ENCODE assay signal across 1 cellular context in the genomic region with DNA sequence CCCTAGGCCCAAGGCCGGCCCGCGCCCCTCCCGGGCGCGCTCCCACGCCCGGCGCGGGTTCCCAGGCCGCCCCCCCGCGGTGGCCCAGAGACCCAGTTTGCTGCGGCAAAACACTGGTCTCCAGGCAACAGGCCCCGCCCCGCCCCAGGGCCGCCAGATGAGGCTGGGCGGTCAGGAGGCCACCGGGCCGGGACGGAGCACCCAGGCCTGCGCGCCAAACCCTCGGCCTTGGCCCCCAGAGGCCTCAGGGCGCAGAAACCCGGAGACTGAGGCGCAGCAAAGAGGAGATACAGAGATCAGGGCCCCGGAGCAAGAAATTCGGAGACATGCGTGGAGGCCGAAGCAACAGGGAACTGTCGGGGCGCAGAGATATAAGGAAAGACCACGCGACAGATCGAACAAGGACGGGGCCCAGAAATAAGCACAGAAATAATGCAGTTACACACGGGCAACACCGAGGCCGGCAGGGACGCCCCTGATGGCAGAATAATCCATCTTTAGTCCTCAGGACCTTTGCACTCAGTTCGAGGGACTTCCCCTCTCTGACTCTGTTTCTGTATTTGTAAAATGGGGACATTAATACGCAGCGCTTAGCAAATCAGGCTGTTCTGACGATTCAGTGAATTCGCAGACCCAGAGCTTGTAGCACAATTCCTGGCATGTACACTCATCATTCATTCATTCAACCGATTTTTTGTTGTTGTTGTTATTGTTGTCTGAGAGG.
A peak's percentile ranks its signal among the peaks of the same experiment; 100 is the strongest.
TF ChIP-seq lines count a peak whose summit lies in the region.

No MANE protein-coding gene starts in this region.

TF ChIP-seq in GM12878, 131 proteins besides CTCF, POLR2A, EP300 and RAD21 (continues in another document):
- TF ChIP-seq, protein P1, sequence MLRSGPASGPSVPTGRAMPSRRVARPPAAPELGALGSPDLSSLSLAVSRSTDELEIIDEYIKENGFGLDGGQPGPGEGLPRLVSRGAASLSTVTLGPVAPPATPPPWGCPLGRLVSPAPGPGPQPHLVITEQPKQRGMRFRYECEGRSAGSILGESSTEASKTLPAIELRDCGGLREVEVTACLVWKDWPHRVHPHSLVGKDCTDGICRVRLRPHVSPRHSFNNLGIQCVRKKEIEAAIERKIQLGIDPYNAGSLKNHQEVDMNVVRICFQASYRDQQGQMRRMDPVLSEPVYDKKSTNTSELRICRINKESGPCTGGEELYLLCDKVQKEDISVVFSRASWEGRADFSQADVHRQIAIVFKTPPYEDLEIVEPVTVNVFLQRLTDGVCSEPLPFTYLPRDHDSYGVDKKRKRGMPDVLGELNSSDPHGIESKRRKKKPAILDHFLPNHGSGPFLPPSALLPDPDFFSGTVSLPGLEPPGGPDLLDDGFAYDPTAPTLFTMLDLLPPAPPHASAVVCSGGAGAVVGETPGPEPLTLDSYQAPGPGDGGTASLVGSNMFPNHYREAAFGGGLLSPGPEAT (IDR thresholded peaks at IDR 0.05; ENCODE audit: low read depth) = no peak
- no peak for TF ChIP-seq STAT3 (IDR thresholded peaks at IDR 0.05; ENCODE audit: low read depth, low read length)
- no peak for TF ChIP-seq FOS (IDR thresholded peaks at IDR 0.05; ENCODE audit: borderline replicate concordance, extremely low read depth, insufficient read length)
- TF ChIP-seq, protein P2, sequence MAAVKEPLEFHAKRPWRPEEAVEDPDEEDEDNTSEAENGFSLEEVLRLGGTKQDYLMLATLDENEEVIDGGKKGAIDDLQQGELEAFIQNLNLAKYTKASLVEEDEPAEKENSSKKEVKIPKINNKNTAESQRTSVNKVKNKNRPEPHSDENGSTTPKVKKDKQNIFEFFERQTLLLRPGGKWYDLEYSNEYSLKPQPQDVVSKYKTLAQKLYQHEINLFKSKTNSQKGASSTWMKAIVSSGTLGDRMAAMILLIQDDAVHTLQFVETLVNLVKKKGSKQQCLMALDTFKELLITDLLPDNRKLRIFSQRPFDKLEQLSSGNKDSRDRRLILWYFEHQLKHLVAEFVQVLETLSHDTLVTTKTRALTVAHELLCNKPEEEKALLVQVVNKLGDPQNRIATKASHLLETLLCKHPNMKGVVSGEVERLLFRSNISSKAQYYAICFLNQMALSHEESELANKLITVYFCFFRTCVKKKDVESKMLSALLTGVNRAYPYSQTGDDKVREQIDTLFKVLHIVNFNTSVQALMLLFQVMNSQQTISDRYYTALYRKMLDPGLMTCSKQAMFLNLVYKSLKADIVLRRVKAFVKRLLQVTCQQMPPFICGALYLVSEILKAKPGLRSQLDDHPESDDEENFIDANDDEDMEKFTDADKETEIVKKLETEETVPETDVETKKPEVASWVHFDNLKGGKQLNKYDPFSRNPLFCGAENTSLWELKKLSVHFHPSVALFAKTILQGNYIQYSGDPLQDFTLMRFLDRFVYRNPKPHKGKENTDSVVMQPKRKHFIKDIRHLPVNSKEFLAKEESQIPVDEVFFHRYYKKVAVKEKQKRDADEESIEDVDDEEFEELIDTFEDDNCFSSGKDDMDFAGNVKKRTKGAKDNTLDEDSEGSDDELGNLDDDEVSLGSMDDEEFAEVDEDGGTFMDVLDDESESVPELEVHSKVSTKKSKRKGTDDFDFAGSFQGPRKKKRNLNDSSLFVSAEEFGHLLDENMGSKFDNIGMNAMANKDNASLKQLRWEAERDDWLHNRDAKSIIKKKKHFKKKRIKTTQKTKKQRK (IDR thresholded peaks at IDR 0.05; ENCODE audit: low read depth, low read length) = no peak
- TF ChIP-seq, protein P3, sequence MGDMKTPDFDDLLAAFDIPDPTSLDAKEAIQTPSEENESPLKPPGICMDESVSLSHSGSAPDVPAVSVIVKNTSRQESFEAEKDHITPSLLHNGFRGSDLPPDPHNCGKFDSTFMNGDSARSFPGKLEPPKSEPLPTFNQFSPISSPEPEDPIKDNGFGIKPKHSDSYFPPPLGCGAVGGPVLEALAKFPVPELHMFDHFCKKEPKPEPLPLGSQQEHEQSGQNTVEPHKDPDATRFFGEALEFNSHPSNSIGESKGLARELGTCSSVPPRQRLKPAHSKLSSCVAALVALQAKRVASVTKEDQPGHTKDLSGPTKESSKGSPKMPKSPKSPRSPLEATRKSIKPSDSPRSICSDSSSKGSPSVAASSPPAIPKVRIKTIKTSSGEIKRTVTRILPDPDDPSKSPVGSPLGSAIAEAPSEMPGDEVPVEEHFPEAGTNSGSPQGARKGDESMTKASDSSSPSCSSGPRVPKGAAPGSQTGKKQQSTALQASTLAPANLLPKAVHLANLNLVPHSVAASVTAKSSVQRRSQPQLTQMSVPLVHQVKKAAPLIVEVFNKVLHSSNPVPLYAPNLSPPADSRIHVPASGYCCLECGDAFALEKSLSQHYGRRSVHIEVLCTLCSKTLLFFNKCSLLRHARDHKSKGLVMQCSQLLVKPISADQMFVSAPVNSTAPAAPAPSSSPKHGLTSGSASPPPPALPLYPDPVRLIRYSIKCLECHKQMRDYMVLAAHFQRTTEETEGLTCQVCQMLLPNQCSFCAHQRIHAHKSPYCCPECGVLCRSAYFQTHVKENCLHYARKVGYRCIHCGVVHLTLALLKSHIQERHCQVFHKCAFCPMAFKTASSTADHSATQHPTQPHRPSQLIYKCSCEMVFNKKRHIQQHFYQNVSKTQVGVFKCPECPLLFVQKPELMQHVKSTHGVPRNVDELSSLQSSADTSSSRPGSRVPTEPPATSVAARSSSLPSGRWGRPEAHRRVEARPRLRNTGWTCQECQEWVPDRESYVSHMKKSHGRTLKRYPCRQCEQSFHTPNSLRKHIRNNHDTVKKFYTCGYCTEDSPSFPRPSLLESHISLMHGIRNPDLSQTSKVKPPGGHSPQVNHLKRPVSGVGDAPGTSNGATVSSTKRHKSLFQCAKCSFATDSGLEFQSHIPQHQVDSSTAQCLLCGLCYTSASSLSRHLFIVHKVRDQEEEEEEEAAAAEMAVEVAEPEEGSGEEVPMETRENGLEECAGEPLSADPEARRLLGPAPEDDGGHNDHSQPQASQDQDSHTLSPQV (IDR thresholded peaks at IDR 0.05) = no peak
- TF ChIP-seq, protein P4, sequence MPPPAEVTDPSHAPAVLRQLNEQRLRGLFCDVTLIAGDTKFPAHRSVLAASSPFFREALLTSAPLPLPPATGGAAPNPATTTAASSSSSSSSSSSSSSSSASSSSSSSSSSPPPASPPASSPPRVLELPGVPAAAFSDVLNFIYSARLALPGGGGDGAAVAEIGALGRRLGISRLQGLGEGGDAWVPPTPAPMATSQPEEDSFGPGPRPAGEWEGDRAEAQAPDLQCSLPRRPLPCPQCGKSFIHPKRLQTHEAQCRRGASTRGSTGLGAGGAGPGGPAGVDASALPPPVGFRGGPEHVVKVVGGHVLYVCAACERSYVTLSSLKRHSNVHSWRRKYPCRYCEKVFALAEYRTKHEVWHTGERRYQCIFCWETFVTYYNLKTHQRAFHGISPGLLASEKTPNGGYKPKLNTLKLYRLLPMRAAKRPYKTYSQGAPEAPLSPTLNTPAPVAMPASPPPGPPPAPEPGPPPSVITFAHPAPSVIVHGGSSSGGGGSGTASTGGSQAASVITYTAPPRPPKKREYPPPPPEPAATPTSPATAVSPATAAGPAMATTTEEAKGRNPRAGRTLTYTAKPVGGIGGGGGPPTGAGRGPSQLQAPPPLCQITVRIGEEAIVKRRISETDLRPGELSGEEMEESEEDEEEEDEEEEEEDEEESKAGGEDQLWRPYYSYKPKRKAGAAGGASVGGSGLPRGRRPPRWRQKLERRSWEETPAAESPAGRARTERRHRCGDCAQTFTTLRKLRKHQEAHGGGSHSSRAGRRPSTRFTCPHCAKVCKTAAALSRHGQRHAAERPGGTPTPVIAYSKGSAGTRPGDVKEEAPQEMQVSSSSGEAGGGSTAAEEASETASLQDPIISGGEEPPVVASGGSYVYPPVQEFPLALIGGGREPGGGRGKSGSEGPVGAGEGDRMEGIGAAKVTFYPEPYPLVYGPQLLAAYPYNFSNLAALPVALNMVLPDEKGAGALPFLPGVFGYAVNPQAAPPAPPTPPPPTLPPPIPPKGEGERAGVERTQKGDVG (CRISPR knock-in tag; IDR thresholded peaks at IDR 0.05) = no peak
- no peak; the same call in 1 of the 2 replicates for TF ChIP-seq ZNF24 (IDR thresholded peaks at IDR 0.05)
- no peak for TF ChIP-seq KDM1A (IDR thresholded peaks at IDR 0.05; ENCODE audit: borderline replicate concordance)
- TF ChIP-seq WRNIP1 (IDR thresholded peaks at IDR 0.05; ENCODE audit: borderline replicate concordance, low read depth, low read length) = no peak
- no peak for TF ChIP-seq SREBF1 (IDR thresholded peaks at IDR 0.05; ENCODE audit: low read length)
- TF ChIP-seq CBX3 (IDR thresholded peaks at IDR 0.05; ENCODE audit: borderline replicate concordance, low read depth) = no peak
- no peak for TF ChIP-seq RELA (IDR thresholded peaks at IDR 0.05; ENCODE audit: borderline replicate concordance, partially characterized antibody)
- TF ChIP-seq, protein P5, sequence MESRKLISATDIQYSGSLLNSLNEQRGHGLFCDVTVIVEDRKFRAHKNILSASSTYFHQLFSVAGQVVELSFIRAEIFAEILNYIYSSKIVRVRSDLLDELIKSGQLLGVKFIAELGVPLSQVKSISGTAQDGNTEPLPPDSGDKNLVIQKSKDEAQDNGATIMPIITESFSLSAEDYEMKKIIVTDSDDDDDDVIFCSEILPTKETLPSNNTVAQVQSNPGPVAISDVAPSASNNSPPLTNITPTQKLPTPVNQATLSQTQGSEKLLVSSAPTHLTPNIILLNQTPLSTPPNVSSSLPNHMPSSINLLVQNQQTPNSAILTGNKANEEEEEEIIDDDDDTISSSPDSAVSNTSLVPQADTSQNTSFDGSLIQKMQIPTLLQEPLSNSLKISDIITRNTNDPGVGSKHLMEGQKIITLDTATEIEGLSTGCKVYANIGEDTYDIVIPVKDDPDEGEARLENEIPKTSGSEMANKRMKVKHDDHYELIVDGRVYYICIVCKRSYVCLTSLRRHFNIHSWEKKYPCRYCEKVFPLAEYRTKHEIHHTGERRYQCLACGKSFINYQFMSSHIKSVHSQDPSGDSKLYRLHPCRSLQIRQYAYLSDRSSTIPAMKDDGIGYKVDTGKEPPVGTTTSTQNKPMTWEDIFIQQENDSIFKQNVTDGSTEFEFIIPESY (IDR thresholded peaks at IDR 0.05) = no peak
- TF ChIP-seq LARP7 (IDR thresholded peaks at IDR 0.05) = 0 out of 2 replicates have a peak, but pooled peaks have one; percentile 20
- TF ChIP-seq NR2C2 (IDR thresholded peaks at IDR 0.05; ENCODE audit: borderline replicate concordance, control insufficient read depth, insufficient read length, low read depth) = no peak
- no peak for TF ChIP-seq SMAD1 (IDR thresholded peaks at IDR 0.05; ENCODE audit: low read depth, partially characterized antibody)
- no peak for TF ChIP-seq SRF (IDR thresholded peaks at IDR 0.05; ENCODE audit: low read depth in 2 of 2, low read length in 2 of 2)
- TF ChIP-seq CHD1 (IDR thresholded peaks at IDR 0.05; ENCODE audit: low read depth, low read length) = no peak
- no peak for TF ChIP-seq EED (IDR thresholded peaks at IDR 0.05; ENCODE audit: low read depth)
- TF ChIP-seq, protein P6, sequence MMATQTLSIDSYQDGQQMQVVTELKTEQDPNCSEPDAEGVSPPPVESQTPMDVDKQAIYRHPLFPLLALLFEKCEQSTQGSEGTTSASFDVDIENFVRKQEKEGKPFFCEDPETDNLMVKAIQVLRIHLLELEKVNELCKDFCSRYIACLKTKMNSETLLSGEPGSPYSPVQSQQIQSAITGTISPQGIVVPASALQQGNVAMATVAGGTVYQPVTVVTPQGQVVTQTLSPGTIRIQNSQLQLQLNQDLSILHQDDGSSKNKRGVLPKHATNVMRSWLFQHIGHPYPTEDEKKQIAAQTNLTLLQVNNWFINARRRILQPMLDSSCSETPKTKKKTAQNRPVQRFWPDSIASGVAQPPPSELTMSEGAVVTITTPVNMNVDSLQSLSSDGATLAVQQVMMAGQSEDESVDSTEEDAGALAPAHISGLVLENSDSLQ (IDR thresholded peaks at IDR 0.05) = no peak
- no peak for TF ChIP-seq BCL11A (IDR thresholded peaks at IDR 0.05; ENCODE audit: low read depth, low read length)
- TF ChIP-seq GATAD2B (conservative IDR thresholded peaks at IDR 0.05; ENCODE audit: low read depth) = peak; percentile 50
- no peak for TF ChIP-seq ESRRA (IDR thresholded peaks at IDR 0.05; ENCODE audit: low read length)
- TF ChIP-seq CEBPB (IDR thresholded peaks at IDR 0.05; ENCODE audit: borderline replicate concordance in 1 of 2, low read depth in 2 of 2, low read length in 2 of 2) = no peak
- no peak for TF ChIP-seq EZH2 (IDR thresholded peaks at IDR 0.05; ENCODE audit: borderline replicate concordance, control insufficient read depth, low read depth, low read length)
- no peak for TF ChIP-seq ZZZ3 (IDR thresholded peaks at IDR 0.05; ENCODE audit: control insufficient read depth, insufficient read length, low read depth)
- no peak for TF ChIP-seq JUNB (IDR thresholded peaks at IDR 0.05)
- TF ChIP-seq, protein P7, sequence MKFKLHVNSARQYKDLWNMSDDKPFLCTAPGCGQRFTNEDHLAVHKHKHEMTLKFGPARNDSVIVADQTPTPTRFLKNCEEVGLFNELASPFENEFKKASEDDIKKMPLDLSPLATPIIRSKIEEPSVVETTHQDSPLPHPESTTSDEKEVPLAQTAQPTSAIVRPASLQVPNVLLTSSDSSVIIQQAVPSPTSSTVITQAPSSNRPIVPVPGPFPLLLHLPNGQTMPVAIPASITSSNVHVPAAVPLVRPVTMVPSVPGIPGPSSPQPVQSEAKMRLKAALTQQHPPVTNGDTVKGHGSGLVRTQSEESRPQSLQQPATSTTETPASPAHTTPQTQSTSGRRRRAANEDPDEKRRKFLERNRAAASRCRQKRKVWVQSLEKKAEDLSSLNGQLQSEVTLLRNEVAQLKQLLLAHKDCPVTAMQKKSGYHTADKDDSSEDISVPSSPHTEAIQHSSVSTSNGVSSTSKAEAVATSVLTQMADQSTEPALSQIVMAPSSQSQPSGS (IDR thresholded peaks at IDR 0.05; ENCODE audit: low read length) = no peak
- TF ChIP-seq RCOR1 (conservative IDR thresholded peaks at IDR 0.05; ENCODE audit: low read depth, low read length) = no peak
- TF ChIP-seq ZNF274 (IDR thresholded peaks at IDR 0.05; ENCODE audit: insufficient read depth, insufficient read length) = no peak
- TF ChIP-seq, protein P8, sequence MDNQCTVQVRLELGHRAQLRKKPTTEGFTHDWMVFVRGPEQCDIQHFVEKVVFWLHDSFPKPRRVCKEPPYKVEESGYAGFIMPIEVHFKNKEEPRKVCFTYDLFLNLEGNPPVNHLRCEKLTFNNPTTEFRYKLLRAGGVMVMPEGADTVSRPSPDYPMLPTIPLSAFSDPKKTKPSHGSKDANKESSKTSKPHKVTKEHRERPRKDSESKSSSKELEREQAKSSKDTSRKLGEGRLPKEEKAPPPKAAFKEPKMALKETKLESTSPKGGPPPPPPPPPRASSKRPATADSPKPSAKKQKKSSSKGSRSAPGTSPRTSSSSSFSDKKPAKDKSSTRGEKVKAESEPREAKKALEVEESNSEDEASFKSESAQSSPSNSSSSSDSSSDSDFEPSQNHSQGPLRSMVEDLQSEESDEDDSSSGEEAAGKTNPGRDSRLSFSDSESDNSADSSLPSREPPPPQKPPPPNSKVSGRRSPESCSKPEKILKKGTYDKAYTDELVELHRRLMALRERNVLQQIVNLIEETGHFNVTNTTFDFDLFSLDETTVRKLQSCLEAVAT (IDR thresholded peaks at IDR 0.05) = no peak
- TF ChIP-seq, protein P9, sequence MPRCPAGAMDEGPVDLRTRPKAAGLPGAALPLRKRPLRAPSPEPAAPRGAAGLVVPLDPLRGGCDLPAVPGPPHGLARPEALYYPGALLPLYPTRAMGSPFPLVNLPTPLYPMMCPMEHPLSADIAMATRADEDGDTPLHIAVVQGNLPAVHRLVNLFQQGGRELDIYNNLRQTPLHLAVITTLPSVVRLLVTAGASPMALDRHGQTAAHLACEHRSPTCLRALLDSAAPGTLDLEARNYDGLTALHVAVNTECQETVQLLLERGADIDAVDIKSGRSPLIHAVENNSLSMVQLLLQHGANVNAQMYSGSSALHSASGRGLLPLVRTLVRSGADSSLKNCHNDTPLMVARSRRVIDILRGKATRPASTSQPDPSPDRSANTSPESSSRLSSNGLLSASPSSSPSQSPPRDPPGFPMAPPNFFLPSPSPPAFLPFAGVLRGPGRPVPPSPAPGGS (IDR thresholded peaks at IDR 0.05; ENCODE audit: borderline replicate concordance, insufficient read depth, low read depth, low read length, poor library complexity, severe bottlenecking) = no peak
- no peak for TF ChIP-seq SIN3A (IDR thresholded peaks at IDR 0.05; ENCODE audit: low read depth, low read length)
- TF ChIP-seq JUND (IDR thresholded peaks at IDR 0.05; ENCODE audit: low read depth, low read length) = no peak
